8 cellular contexts compared by ENCODE assay signal in the genomic region with DNA sequence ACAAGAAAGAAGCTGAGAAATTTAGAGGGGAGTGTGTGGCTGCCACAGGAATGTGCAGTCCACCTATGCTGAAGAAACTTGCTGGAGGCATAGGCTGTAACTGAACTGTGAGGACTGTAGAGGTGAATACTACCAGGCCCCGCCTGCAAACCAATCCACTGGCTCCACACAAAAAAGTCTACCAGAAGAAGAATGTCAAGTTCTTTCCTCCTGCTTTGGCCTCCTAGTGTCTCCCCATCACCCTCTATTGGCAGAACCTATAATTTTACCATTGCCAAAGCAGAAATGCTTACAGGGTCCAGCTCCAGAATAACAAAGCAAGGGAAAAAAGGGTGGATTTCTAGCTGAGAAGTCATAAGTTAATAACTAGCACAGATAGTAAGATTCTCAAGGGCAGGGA. TPM values are rescaled to one million over a fixed set of nuclear protein-coding genes. Genes with fewer than 3 reads are reported as not detected.
A peak's percentile ranks its signal among the peaks of the same experiment; 100 is the strongest.
DNase-seq lines count a peak whose midpoint lies in the region; ATAC-seq and TF ChIP-seq lines count a peak whose summit lies in the region.

No MANE protein-coding gene starts in this region.

- no peaks in the 10 kb centered on the region for H3K4me1 ChIP-seq in foreskin keratinocyte

- H3K27ac ChIP-seq in foreskin keratinocyte: no peak overlapping the region

- intact Hi-C loops in Right ventricle myocardium superior (cut with DNase I): no loop called here

- peaks cover 8% of the 10 kb centered on the region for H3K27me3 ChIP-seq in foreskin keratinocyte

- ATAC-seq in GM21526 (IDR thresholded peaks at IDR 0.05; ENCODE audit: low FRiP score, unreplicated experiment): peak; percentile 63
- ATAC-seq in foreskin keratinocyte: peak; percentile 69
- no peak for ATAC-seq in HG03342 (IDR thresholded peaks at IDR 0.05; ENCODE audit: unreplicated experiment)
- ATAC-seq in Right ventricle myocardium superior (ENCODE audit: poor library complexity): no peak

- DNase-seq in ELR (ENCODE audit: low read depth) (peak; percentile 70), NCI-H226 (peak; percentile 20), foreskin keratinocyte (peak in 1 of 2 donors; percentile 16), foreskin melanocyte (no peak), Right ventricle myocardium superior (no peak), NCI-H1930 (lab: John Stamatoyannopoulos, UW) (no peak)

- peak; percentile 58 for TF ChIP-seq CTCF in foreskin keratinocyte (conservative IDR thresholded peaks at IDR 0.05)

RNA-seq across cellular contexts. Expression of a gene that starts 5.9 kb away (rescaled TPM):
- 312 and 367 TPM in 2 replicates for total RNA-seq in foreskin keratinocyte
- polyA plus RNA-seq in foreskin keratinocyte: 489 and 557 TPM in 2 replicates
- 1,284 TPM for total RNA-seq in Right ventricle myocardium superior

RNA-seq across cellular contexts. Expression of a gene that starts 19.4 kb away (rescaled TPM):
- total RNA-seq in foreskin keratinocyte: 34.7 and 37.5 TPM in 2 replicates
- polyA plus RNA-seq in foreskin keratinocyte: 8.6 and 9.6 TPM in 2 replicates
- 21.8 TPM for total RNA-seq in Right ventricle myocardium superior

Comparison
In these comparisons a context has a peak if more than half of its experiments do, and no peak if none do; other contexts are left out.
1. DNase-seq: peak in ELR (single experiment) and NCI-H226 (single experiment); none in foreskin melanocyte (single experiment), Right ventricle myocardium superior (single experiment) and NCI-H1930 (0 of 2).
2. ATAC-seq: peak in GM21526 (single experiment) and foreskin keratinocyte (single experiment); none in HG03342 (single experiment) and Right ventricle myocardium superior (single experiment).